In genomic region chr5:147170603-147171002, GRCh38 we compare ENCODE assay signal across 11 cellular contexts.
DNase-seq lines count a peak whose midpoint lies in the region; ATAC-seq and TF ChIP-seq lines count a peak whose summit lies in the region.
"Had no signal": no experiment of that assay in that cellular context is flagged by ENCODE, and none has a peak within 500 bp of the region (broad histone marks: within the 10 kb centered on the region; RNA-seq: fewer than 3 reads in every experiment).

No MANE protein-coding gene starts in this region.

- H3K9me3 ChIP-seq in CD4-positive, alpha-beta memory T cell (ENCODE audit: control insufficient read depth in 1 of 2, low read length in 2 of 2) = no peaks in the 10 kb centered on the region
- H3K9me3 ChIP-seq in naive thymus-derived CD4-positive, alpha-beta T cell (ENCODE audit: control insufficient read depth in 2 of 3, low read length in 3 of 3) = no peaks in the 10 kb centered on the region
- no peaks in the 10 kb centered on the region for H3K9me3 ChIP-seq in upper lobe of left lung
- H3K9me3 ChIP-seq: ascending aorta had no signal

- peaks cover 0 to 4% of the 10 kb centered on the region in 2 donors for H3K27me3 Mint-ChIP-seq in CD4-positive, alpha-beta memory T cell
- no peaks in the 10 kb centered on the region for H3K27me3 Mint-ChIP-seq in WTC11 (ENCODE audit: low read depth)
- peaks cover 0 to 11% (median 8%) of the 10 kb centered on the region in 5 donors for H3K27me3 Mint-ChIP-seq in naive thymus-derived CD4-positive, alpha-beta T cell

- no peaks in the 10 kb centered on the region for H3K27me3 ChIP-seq in CD4-positive, alpha-beta memory T cell (ENCODE audit: insufficient read depth, low read length)
- H3K27me3 ChIP-seq in naive thymus-derived CD4-positive, alpha-beta T cell (ENCODE audit: control insufficient read depth in 2 of 2, insufficient read depth in 2 of 2, low read length in 2 of 2) = no peaks in the 10 kb centered on the region
- H3K27me3 ChIP-seq in upper lobe of left lung = no peaks in the 10 kb centered on the region
- H3K27me3 ChIP-seq: ascending aorta had no signal

- peaks cover 0 to 5% (median 0%) of the 10 kb centered on the region in 8 donors for H3K9me3 Mint-ChIP-seq in CD4-positive, alpha-beta memory T cell
- peaks cover 2% of the 10 kb centered on the region for H3K9me3 Mint-ChIP-seq in WTC11
- H3K9me3 Mint-ChIP-seq in naive thymus-derived CD4-positive, alpha-beta T cell = peaks cover 0 to 3% (median 0%) of the 10 kb centered on the region in 11 donors

- POLR2A ChIA-PET in CD4-positive, alpha-beta memory T cell (lab: Charles Lee; ENCODE audit: partially characterized antibody) = no interaction called here
- POLR2A ChIA-PET in WTC11 (lab: Charles Lee) (no interaction called here), HEK293T (lab: Yijun Ruan, JAX) (no interaction called here)
- POLR2A ChIA-PET in naive thymus-derived CD4-positive, alpha-beta T cell (lab: Charles Lee) = no interaction called here

- no peak overlapping the region for H3K27ac ChIP-seq in CD4-positive, alpha-beta memory T cell (ENCODE audit: low read depth, low read length)
- no peak overlapping the region for H3K27ac ChIP-seq in naive thymus-derived CD4-positive, alpha-beta T cell (ENCODE audit: low read depth, low read length)
- H3K27ac ChIP-seq in upper lobe of left lung = no peak overlapping the region
- H3K27ac ChIP-seq: 22Rv1, ascending aorta had no signal

- ATAC-seq in GM21367 (IDR thresholded peaks at IDR 0.05; ENCODE audit: unreplicated experiment) (peak; percentile 46), HG03159 (IDR thresholded peaks at IDR 0.05; ENCODE audit: unreplicated experiment) (peak; percentile 68), WTC11 (no peak), upper lobe of left lung (ENCODE audit: low FRiP score in 2 of 2) (no peak)
- ATAC-seq in naive thymus-derived CD4-positive, alpha-beta T cell = no peak

- 47 to 67% methylated on average over 4 of the region's 4 CpGs for WGBS in upper lobe of left lung, 2 donors

- H3K36me3 ChIP-seq in CD4-positive, alpha-beta memory T cell (ENCODE audit: insufficient read depth, low read length) = no peaks in the 10 kb centered on the region
- no peaks in the 10 kb centered on the region for H3K36me3 ChIP-seq in naive thymus-derived CD4-positive, alpha-beta T cell (ENCODE audit: control insufficient read depth in 2 of 3, insufficient read depth in 3 of 3, low read length in 3 of 3)
- no peaks in the 10 kb centered on the region for H3K36me3 ChIP-seq in upper lobe of left lung
- H3K36me3 ChIP-seq: ascending aorta had no signal

- intact Hi-C loops in CD4-positive, alpha-beta memory T cell (cut with micrococcal nuclease) = no loop called here
- intact Hi-C loops in naive thymus-derived CD4-positive, alpha-beta T cell (cut with micrococcal nuclease) = no loop called here

- no peaks in the 10 kb centered on the region for H3K36me3 Mint-ChIP-seq in CD4-positive, alpha-beta memory T cell
- H3K36me3 Mint-ChIP-seq in WTC11 = no peaks in the 10 kb centered on the region
- no peaks in the 10 kb centered on the region for H3K36me3 Mint-ChIP-seq in naive thymus-derived CD4-positive, alpha-beta T cell

- no peak for TF ChIP-seq POLR2A in upper lobe of left lung (IDR thresholded peaks at IDR 0.05)

- peak in 4 of 5 donors; percentile 16 to 41 (median 29) for DNase-seq in CD4-positive, alpha-beta memory T cell
- no peak for DNase-seq in WTC11 (ENCODE audit: low spot score)
- DNase-seq in HCEC 1CT = no peak
- DNase-seq in HEK293T (ENCODE audit: extremely low spot score) = no peak
- no peak for DNase-seq in naive thymus-derived CD4-positive, alpha-beta T cell
- DNase-seq in upper lobe of left lung = no peak
- DNase-seq: NCI-H1417 had no signal

- CTCF ChIA-PET in CD4-positive, alpha-beta memory T cell (lab: Charles Lee; ENCODE audit: partially characterized antibody) = no interaction called here
- CTCF ChIA-PET in WTC11 (lab: Charles Lee) = no interaction called here
- CTCF ChIA-PET in HEK293T (lab: Yijun Ruan, JAX) = no interaction called here
- CTCF ChIA-PET in naive thymus-derived CD4-positive, alpha-beta T cell (lab: Charles Lee) = no interaction called here

- no peaks in the 10 kb centered on the region for H3K4me1 ChIP-seq in CD4-positive, alpha-beta memory T cell (ENCODE audit: insufficient read depth, low read length)
- no peaks in the 10 kb centered on the region for H3K4me1 ChIP-seq in naive thymus-derived CD4-positive, alpha-beta T cell (ENCODE audit: control insufficient read depth in 2 of 2, insufficient read depth in 2 of 2, low read length in 2 of 2)
- H3K4me1 ChIP-seq in upper lobe of left lung = no peaks in the 10 kb centered on the region
- H3K4me1 ChIP-seq: ascending aorta had no signal

- peak overlapping the region in 1 of 7 donors; percentile 44 for H3K27ac Mint-ChIP-seq in CD4-positive, alpha-beta memory T cell
- no peak overlapping the region for H3K27ac Mint-ChIP-seq in WTC11
- no peak overlapping the region for H3K27ac Mint-ChIP-seq in naive thymus-derived CD4-positive, alpha-beta T cell

- no peak overlapping the region for H3K4me3 ChIP-seq in CD4-positive, alpha-beta memory T cell (ENCODE audit: low read length in 2 of 2)
- H3K4me3 ChIP-seq in naive thymus-derived CD4-positive, alpha-beta T cell (ENCODE audit: low read length) = no peak overlapping the region
- H3K4me3 ChIP-seq in upper lobe of left lung = no peak overlapping the region
- H3K4me3 ChIP-seq: ascending aorta had no signal

- TF ChIP-seq EP300 in upper lobe of left lung (IDR thresholded peaks at IDR 0.05) = no peak

- H3K4me1 Mint-ChIP-seq in CD4-positive, alpha-beta memory T cell = peaks cover 4 to 6% (median 4%) of the 10 kb centered on the region in 4 donors
- no peaks in the 10 kb centered on the region for H3K4me1 Mint-ChIP-seq in WTC11
- no peaks in the 10 kb centered on the region for H3K4me1 Mint-ChIP-seq in naive thymus-derived CD4-positive, alpha-beta T cell

- H3K4me3 Mint-ChIP-seq in CD4-positive, alpha-beta memory T cell = peak overlapping the region in 1 of 8 donors; percentile 8
- no peak overlapping the region for H3K4me3 Mint-ChIP-seq in WTC11
- H3K4me3 Mint-ChIP-seq in naive thymus-derived CD4-positive, alpha-beta T cell = no peak overlapping the region

- no peak for TF ChIP-seq CTCF in WTC11 (IDR thresholded peaks at IDR 0.05)
- TF ChIP-seq CTCF in upper lobe of left lung (IDR thresholded peaks at IDR 0.05) = no peak

TF ChIP-seq in WTC11, 78 proteins besides CTCF, POLR2A, EP300 and RAD21:
- TF ChIP-seq ZNF425 (CRISPR knock-in tag; conservative IDR thresholded peaks at IDR 0.05) (no peak), GABPB1 (CRISPR knock-in tag; IDR thresholded peaks at IDR 0.05) (peak; percentile 94)

TF ChIP-seq in HEK293T, 16 proteins besides CTCF, POLR2A, EP300 and RAD21:
- TF ChIP-seq BHLHE40 (IDR thresholded peaks at IDR 0.05; ENCODE audit: borderline replicate concordance) (no peak), LEF1 (IDR thresholded peaks at IDR 0.05; ENCODE audit: borderline replicate concordance) (no peak), PKNOX1 (IDR thresholded peaks at IDR 0.05) (no peak), CTBP1 (IDR thresholded peaks at IDR 0.05; ENCODE audit: borderline replicate concordance) (no peak), HDGF (IDR thresholded peaks at IDR 0.05; ENCODE audit: borderline replicate concordance) (no peak), ZNF384 (IDR thresholded peaks at IDR 0.05) (no peak), ARNT (IDR thresholded peaks at IDR 0.05) (no peak), FOXA1 (IDR thresholded peaks at IDR 0.05) (no peak), L3MBTL2 (conservative IDR thresholded peaks at IDR 0.05) (no peak), SUZ12 (IDR thresholded peaks at IDR 0.05) (no peak), ELF4 (IDR thresholded peaks at IDR 0.05) (no peak), NFRKB (IDR thresholded peaks at IDR 0.05) (no peak), FOXM1 (IDR thresholded peaks at IDR 0.05; ENCODE audit: borderline replicate concordance) (no peak), TARDBP (IDR thresholded peaks at IDR 0.05) (no peak), FOXK2 (IDR thresholded peaks at IDR 0.05) (no peak)
TF ChIP-seq in HEK293T: peak in this region for 0.

Comparison
In these comparisons a context has a peak if more than half of its experiments do, and no peak if none do; other contexts are left out.
1. DNase-seq: peak in CD4-positive, alpha-beta memory T cell (4 of 5); none in WTC11 (single experiment), HCEC 1CT (single experiment), HEK293T (single experiment), naive thymus-derived CD4-positive, alpha-beta T cell (0 of 9) and upper lobe of left lung (0 of 2).
2. ATAC-seq: peak in GM21367 (single experiment) and HG03159 (single experiment); none in WTC11 (single experiment), naive thymus-derived CD4-positive, alpha-beta T cell (single experiment) and upper lobe of left lung (0 of 2).